Comparison of ENCODE assay signal across 9 cellular contexts in the genomic region with DNA sequence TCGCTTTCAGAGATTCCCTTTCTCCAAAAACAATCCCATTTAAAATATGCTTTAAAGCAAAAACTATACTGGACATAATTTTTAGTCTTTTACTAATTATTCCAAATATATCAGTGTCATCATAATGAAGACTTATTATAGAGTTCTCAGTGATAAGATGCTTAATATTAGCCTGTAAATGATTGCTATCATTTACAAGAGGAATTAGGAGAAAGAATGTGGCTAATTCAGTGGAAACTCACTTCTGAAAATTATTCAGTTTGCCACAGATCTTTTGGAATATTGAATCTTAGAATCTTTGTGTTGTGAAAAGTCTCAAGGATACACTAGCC. TPM values are rescaled to one million over a fixed set of nuclear protein-coding genes. Genes with fewer than 3 reads are reported as not detected.
DNase-seq lines count a peak whose midpoint lies in the region; ATAC-seq and TF ChIP-seq lines count a peak whose summit lies in the region.
"Had no signal": no experiment of that assay in that cellular context is flagged by ENCODE, and none has a peak within 500 bp of the region (broad histone marks: within the 10 kb centered on the region; RNA-seq: fewer than 3 reads in every experiment).

No MANE protein-coding gene starts in this region.

- H3K14ac ChIP-seq in mesenchymal stem cell (ENCODE audit: low read length in 2 of 2), result no peak overlapping the region

- no peaks in the 10 kb centered on the region for H3K27me3 Mint-ChIP-seq in CD8-positive, alpha-beta T cell (ENCODE audit: low read depth)
- H3K27me3 Mint-ChIP-seq: CD4-positive, alpha-beta T cell had no signal

- no peak overlapping the region for H3K18ac ChIP-seq in mesenchymal stem cell (ENCODE audit: low read depth in 1 of 2, low read length in 2 of 2)

- WGBS in mesenchymal stem cell, result no CpG with 5 or more reads among the region's 1 CpG

- H2BK5ac ChIP-seq in mesenchymal stem cell (ENCODE audit: low read depth, low read length, poor library complexity, severe bottlenecking), result no peak overlapping the region

- no peak overlapping the region for H2BK12ac ChIP-seq in mesenchymal stem cell (ENCODE audit: low read length in 2 of 2)

- H3K23ac ChIP-seq in mesenchymal stem cell (ENCODE audit: low read length in 2 of 2), result no peak overlapping the region

- no peak overlapping the region for H2BK120ac ChIP-seq in mesenchymal stem cell (ENCODE audit: low read depth, low read length)

- no peaks in the 10 kb centered on the region for H3K36me3 ChIP-seq in CD8-positive, alpha-beta T cell (ENCODE audit: insufficient read depth, low read length)
- no peaks in the 10 kb centered on the region for H3K36me3 ChIP-seq in adipocyte (ENCODE audit: control insufficient read depth, insufficient read depth, low read length, severe bottlenecking)
- H3K36me3 ChIP-seq in mesenchymal stem cell (ENCODE audit: control insufficient read depth in 1 of 2, insufficient read depth in 2 of 2, low read depth in 1 of 2, low read length in 2 of 2), result no peaks in the 10 kb centered on the region

- H3K4me1 Mint-ChIP-seq in CD8-positive, alpha-beta T cell (ENCODE audit: low read depth), result peaks cover 10% of the 10 kb centered on the region

- H3K9me3 ChIP-seq in CD8-positive, alpha-beta T cell (ENCODE audit: low read length), result no peaks in the 10 kb centered on the region
- H3K9me3 ChIP-seq in adipocyte (ENCODE audit: control insufficient read depth, low read length) (no peaks in the 10 kb centered on the region), mesenchymal stem cell (ENCODE audit: control insufficient read depth, low read length) (no peaks in the 10 kb centered on the region)

- peaks cover 11% of the 10 kb centered on the region for H3K4me1 ChIP-seq in CD8-positive, alpha-beta T cell (ENCODE audit: insufficient read depth, low read length)
- peaks cover 73% of the 10 kb centered on the region for H3K4me1 ChIP-seq in adipocyte (ENCODE audit: control insufficient read depth, insufficient read depth, low read length)
- H3K4me1 ChIP-seq in mesenchymal stem cell (ENCODE audit: control insufficient read depth, insufficient read depth, low read depth, low read length), result peaks cover 9% of the 10 kb centered on the region

- H3K27ac ChIP-seq in 22Rv1 (no peak overlapping the region), mesenchymal stem cell (ENCODE audit: low read length, poor library complexity, severe bottlenecking) (no peak overlapping the region)
- no peak overlapping the region for H3K27ac ChIP-seq in CD8-positive, alpha-beta T cell (ENCODE audit: low read depth, low read length)

- no peaks in the 10 kb centered on the region for H3K36me3 Mint-ChIP-seq in CD8-positive, alpha-beta T cell

- H3K4me2 ChIP-seq in mesenchymal stem cell (ENCODE audit: low read length, poor library complexity, severe bottlenecking), result no peak overlapping the region

- H3K9ac ChIP-seq in adipocyte (ENCODE audit: low read length) (peak overlapping the region; percentile 55), mesenchymal stem cell (ENCODE audit: low read length) (peak overlapping the region; percentile 26)

- H3K4ac ChIP-seq in mesenchymal stem cell (ENCODE audit: low read depth in 1 of 2, low read length in 2 of 2), result no peak overlapping the region

- DNase-seq in CD8-positive, alpha-beta T cell, result no peak
- DNase-seq in adipocyte (ENCODE audit: low read depth), result no peak
- no peak for DNase-seq in mesenchymal stem cell
- no peak for DNase-seq in dedifferentiated amniotic fluid mesenchymal stem cell (ENCODE audit: extremely low spot score)
- DNase-seq in foreskin fibroblast, result no peak
- DNase-seq: NCI-H524 treated with DMSO at 0.1 percent for 48 hours had no signal

- H2BK15ac ChIP-seq in mesenchymal stem cell (ENCODE audit: low read depth, poor library complexity, severe bottlenecking), result no peak overlapping the region

- intact Hi-C loops in CD8-positive, alpha-beta T cell (cut with DNase I, micrococcal nuclease), result loop anchor here (1.0 to 10.0 kb wide), 6 partner anchors 12 to 880 kb away; no protein-coding TSS in a partner anchor

- POLR2A ChIA-PET in CD8-positive, alpha-beta T cell (lab: Charles Lee), result interaction anchor here (2.3 kb wide), 1 partner anchor 66 kb away, joined by 9 read pairs; no protein-coding TSS in a partner anchor

- H4K91ac ChIP-seq in mesenchymal stem cell (ENCODE audit: low read length), result no peak overlapping the region

- no peak for ATAC-seq in CD8-positive, alpha-beta T cell
- no peak for ATAC-seq in HG03432 (IDR thresholded peaks at IDR 0.05; ENCODE audit: unreplicated experiment)

- H3K4me3 ChIP-seq in CD8-positive, alpha-beta T cell (ENCODE audit: low read depth, low read length), result no peak overlapping the region
- no peak overlapping the region for H3K4me3 ChIP-seq in adipocyte (ENCODE audit: low read length)
- H3K4me3 ChIP-seq in mesenchymal stem cell (ENCODE audit: insufficient read depth in 1 of 2, low read depth in 1 of 2, low read length in 2 of 2), result no peak overlapping the region
- H3K4me3 ChIP-seq in foreskin fibroblast (ENCODE audit: low read depth in 1 of 2, low read length in 2 of 2), result no peak overlapping the region

- no peaks in the 10 kb centered on the region for H3K79me1 ChIP-seq in mesenchymal stem cell (replicated peaks; ENCODE audit: low read length, poor library complexity, severe bottlenecking)

- H2AK5ac ChIP-seq in mesenchymal stem cell (ENCODE audit: low read length, severe bottlenecking), result no peak overlapping the region

- no peaks in the 10 kb centered on the region for H3K9me3 Mint-ChIP-seq in CD8-positive, alpha-beta T cell
- H3K9me3 Mint-ChIP-seq: CD4-positive, alpha-beta T cell had no signal

- TF ChIP-seq CTCF in 22Rv1 (IDR thresholded peaks at IDR 0.05), result peak; percentile 49
- TF ChIP-seq CTCF in CD8-positive, alpha-beta T cell (IDR thresholded peaks at IDR 0.05), result peak; percentile 5
- TF ChIP-seq CTCF in foreskin fibroblast (IDR thresholded peaks at IDR 0.05; ENCODE audit: low read depth, low read length), result no peak

- no peak overlapping the region for H2AFZ ChIP-seq in mesenchymal stem cell (ENCODE audit: low read depth, low read length)

- H4K8ac ChIP-seq in mesenchymal stem cell (ENCODE audit: low read length), result no peak overlapping the region

- CTCF ChIA-PET in CD8-positive, alpha-beta T cell (lab: Charles Lee), result interaction anchor here (0.8 to 22.8 kb wide), 16 partner anchors 10 to 489 kb away, joined by 3 to 641 read pairs (median 8); a partner anchor contains a TSS

- H3K4me3 Mint-ChIP-seq in CD8-positive, alpha-beta T cell, result no peak overlapping the region
- H3K4me3 Mint-ChIP-seq: CD4-positive, alpha-beta T cell had no signal

- no peaks in the 10 kb centered on the region for H3K27me3 ChIP-seq in CD8-positive, alpha-beta T cell (ENCODE audit: insufficient read depth, low read length)
- H3K27me3 ChIP-seq in adipocyte (replicated peaks; ENCODE audit: control insufficient read depth, insufficient read depth, low read length) (no peaks in the 10 kb centered on the region), mesenchymal stem cell (ENCODE audit: control insufficient read depth in 1 of 2, insufficient read depth in 1 of 2, low read length in 2 of 2) (no peaks in the 10 kb centered on the region)

- no peak overlapping the region for H3K27ac Mint-ChIP-seq in CD8-positive, alpha-beta T cell
- H3K27ac Mint-ChIP-seq: CD4-positive, alpha-beta T cell had no signal

RNA-seq across cellular contexts. Expression of a gene that starts 24.7 kb away (rescaled TPM):
- 10 to 100 TPM; 17.9 to 19.5 TPM for total RNA-seq in CD8-positive, alpha-beta T cell
- 137 TPM for polyA plus RNA-seq in mesenchymal stem cell (2013, experiment 1 of 2)
- 143 TPM for polyA plus RNA-seq in mesenchymal stem cell (2013, experiment 2 of 2)
